Comparison of ENCODE assay signal across 1 cellular context in genomic region chr19:45396389-45397260, GRCh38.
TF ChIP-seq lines count a peak whose summit lies in the region.

No MANE protein-coding gene starts in this region.

TF ChIP-seq in K562, 482 proteins besides CTCF, POLR2A, EP300 and RAD21:
- TF ChIP-seq ZBTB33 (CRISPR knock-in tag; IDR thresholded peaks at IDR 0.05) = peak; percentile 66; the same call in 1 of the 2 replicates
- no peak for TF ChIP-seq SIN3B (IDR thresholded peaks at IDR 0.05; ENCODE audit: low read depth)
- TF ChIP-seq CBFB (CRISPR knock-in tag; IDR thresholded peaks at IDR 0.05) = no peak
- no peak for TF ChIP-seq NR2F6 (CRISPR knock-in tag; IDR thresholded peaks at IDR 0.05)
- TF ChIP-seq KLF1 (tag; IDR thresholded peaks at IDR 0.05) = no peak
